Comparison of ENCODE assay signal across 8 cellular contexts in the genomic region with DNA sequence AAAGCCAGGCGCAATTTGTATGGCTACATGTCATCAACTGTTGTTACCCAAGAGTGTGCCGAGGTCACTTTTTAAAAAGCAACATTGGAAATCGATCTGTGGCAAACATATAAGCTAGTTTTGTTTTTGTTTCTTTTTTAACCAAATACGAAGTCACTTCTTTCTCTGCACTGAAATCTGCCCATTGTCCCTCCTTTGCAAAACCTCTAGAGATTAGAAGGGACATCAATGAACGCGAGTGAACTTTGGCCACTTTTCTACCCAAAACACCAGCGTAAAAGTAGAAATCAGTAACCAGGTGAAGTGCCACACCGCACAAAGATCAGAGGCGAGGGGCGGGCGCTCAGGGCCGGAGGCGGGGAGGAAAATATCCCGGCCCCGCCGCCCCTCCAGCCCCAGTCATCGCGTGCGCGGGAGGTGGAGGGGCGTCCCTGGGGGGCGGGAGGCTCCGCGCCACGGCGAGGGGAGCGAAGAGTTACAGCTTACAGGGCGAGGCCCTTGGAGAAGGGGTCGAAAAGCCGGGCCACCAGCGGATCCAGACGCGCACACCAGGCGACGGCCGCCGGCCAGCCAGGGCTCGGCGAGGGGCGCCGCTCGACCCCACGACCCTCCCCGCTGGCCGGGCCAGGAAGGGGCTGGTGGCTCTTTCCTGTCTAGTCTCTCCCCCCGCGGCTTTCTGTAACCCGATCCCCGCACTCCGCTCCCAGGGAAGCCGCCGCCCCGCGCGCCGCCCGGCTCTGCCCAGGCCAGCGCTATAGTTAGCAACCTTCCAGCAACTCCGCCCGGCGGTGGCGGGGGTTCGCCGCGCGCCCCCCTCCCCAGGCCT. TPM values are rescaled to one million over a fixed set of nuclear protein-coding genes. Genes with fewer than 3 reads are reported as not detected.
DNase-seq lines count a peak whose midpoint lies in the region; ATAC-seq, FAIRE-seq and TF ChIP-seq lines count a peak whose summit lies in the region.

No MANE protein-coding gene starts in this region.

- peaks cover 23% of the 10 kb centered on the region for H3K4me1 Mint-ChIP-seq in progenitor cell of endocrine pancreas (ENCODE audit: low read depth)

- no peaks in the 10 kb centered on the region for H3K9me3 Mint-ChIP-seq in activated naive CD4-positive, alpha-beta T cell treated with anti-CD3 and anti-CD28 coated beads, Interleukin-2, amount 50 U/mL, for 72 hours
- no peaks in the 10 kb centered on the region for H3K9me3 Mint-ChIP-seq in progenitor cell of endocrine pancreas (ENCODE audit: low read depth)

- ATAC-seq in HG02938 (IDR thresholded peaks at IDR 0.05; ENCODE audit: unreplicated experiment) (peak; percentile 29), Right ventricle myocardium superior (ENCODE audit: poor library complexity) (peak; percentile 93), HG02571 (IDR thresholded peaks at IDR 0.05; ENCODE audit: unreplicated experiment) (no peak)
- peak; percentile 58 to 69 for ATAC-seq in activated naive CD4-positive, alpha-beta T cell treated with anti-CD3 and anti-CD28 coated beads, Interleukin-2, amount 50 U/mL, for 72 hours

- peak overlapping the region; percentile 72 for H3K9ac ChIP-seq in BLaER1

- H3K27ac ChIP-seq in BLaER1 (no peak overlapping the region), SJSA1 (peak overlapping the region; percentile 97)

- peak overlapping the region; percentile 79 for H3K4me3 ChIP-seq in BLaER1
- peak overlapping the region; percentile 85 for H3K4me3 ChIP-seq in SJSA1

- H3K4me3 Mint-ChIP-seq in progenitor cell of endocrine pancreas (ENCODE audit: low read depth), result peak overlapping the region; percentile 84

- intact Hi-C loops in Right ventricle myocardium superior (cut with DNase I), result loop anchor here (5.0 kb wide), 1 partner anchor 85 kb away; no protein-coding TSS in a partner anchor

- H3K27me3 Mint-ChIP-seq in progenitor cell of endocrine pancreas, result no peaks in the 10 kb centered on the region

- H3K9me3 ChIP-seq in BLaER1, result no peaks in the 10 kb centered on the region
- no peaks in the 10 kb centered on the region for H3K9me3 ChIP-seq in SJSA1 (replicated peaks)

- no peaks in the 10 kb centered on the region for H3K36me3 ChIP-seq in BLaER1
- H3K36me3 ChIP-seq in SJSA1, result peaks cover 22% of the 10 kb centered on the region

- peaks cover 8 to 11% of the 10 kb centered on the region in 2 donors for H3K36me3 Mint-ChIP-seq in activated naive CD4-positive, alpha-beta T cell treated with anti-CD3 and anti-CD28 coated beads, Interleukin-2, amount 50 U/mL, for 72 hours
- H3K36me3 Mint-ChIP-seq in progenitor cell of endocrine pancreas (ENCODE audit: insufficient read depth), result no peaks in the 10 kb centered on the region

- no peak for TF ChIP-seq CTCF in progenitor cell of endocrine pancreas (IDR thresholded peaks at IDR 0.05; ENCODE audit: unreplicated experiment)

- DNase-seq in SJSA1 (ENCODE audit: low read depth in 1 of 2, low spot score in 2 of 2) (peak; percentile 82 to 89), Right ventricle myocardium superior (peak; percentile 87), progenitor cell of endocrine pancreas (ENCODE audit: low spot score, unreplicated experiment) (peak; percentile 73), urothelium cell line (ENCODE audit: low spot score) (peak; percentile 79)
- peak; percentile 57 to 67 for DNase-seq in activated naive CD4-positive, alpha-beta T cell treated with anti-CD3 and anti-CD28 coated beads, Interleukin-2, amount 50 U/mL, for 72 hours (ENCODE audit: low spot score in 2 of 2)

- 0 out of 2 replicates have a peak, but pooled peaks cover 8% of the 10 kb centered on the region for H4K20me1 ChIP-seq in BLaER1

- no peaks in the 10 kb centered on the region for H3K4me1 ChIP-seq in BLaER1
- H3K4me1 ChIP-seq in SJSA1 (replicated peaks), result peaks cover 30% of the 10 kb centered on the region

- H3K4me2 ChIP-seq in BLaER1, result peak overlapping the region; percentile 98

- H3K27me3 ChIP-seq in BLaER1 (peaks cover 42% of the 10 kb centered on the region), SJSA1 (replicated peaks) (no peaks in the 10 kb centered on the region)

- H3K27ac Mint-ChIP-seq in activated naive CD4-positive, alpha-beta T cell treated with anti-CD3 and anti-CD28 coated beads, Interleukin-2, amount 50 U/mL, for 72 hours, result peak overlapping the region; percentile 90 to 93
- H3K27ac Mint-ChIP-seq in progenitor cell of endocrine pancreas, result peak overlapping the region; percentile 98

- FAIRE-seq in urothelium cell line (lab: Jason Lieb, UNC), result no peak

RNA-seq across cellular contexts. Expression of gene RBMS1, which starts 1.0 kb away (rescaled TPM):
- 79.2 and 111 TPM in 2 replicates for total RNA-seq in SJSA1 (2014; rRNA removed; shearing (Covaris generic))
- total RNA-seq in activated naive CD4-positive, alpha-beta T cell treated with anti-CD3 and anti-CD28 coated beads, Interleukin-2, amount 50 U/mL, for 72 hours, result 10 to 100 TPM; 33.8 to 52.9 TPM
- 53.0 TPM for total RNA-seq in Right ventricle myocardium superior
- 58.8 and 59.8 TPM in 2 replicates for total RNA-seq in progenitor cell of endocrine pancreas
